ENCODE assay signal across 18 cellular contexts in the genomic region with DNA sequence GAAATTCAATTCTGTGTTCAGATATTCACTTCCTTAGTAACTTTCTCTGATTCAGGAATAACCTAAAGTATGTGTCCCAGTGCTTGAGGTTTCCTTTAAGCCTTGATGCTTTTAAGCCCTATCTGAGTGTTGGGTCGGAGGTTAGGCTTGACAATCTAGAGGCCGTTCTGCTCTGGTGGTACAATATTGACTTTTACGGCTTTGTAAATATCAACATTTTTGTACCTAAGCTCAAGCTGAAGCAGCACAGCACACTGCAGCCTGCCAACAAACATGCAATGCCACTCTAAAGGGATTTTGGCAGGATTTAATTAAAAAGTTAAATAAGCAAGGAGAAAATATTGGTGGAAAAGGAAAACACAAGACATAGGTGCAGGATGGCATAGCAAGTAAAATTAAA.
"Had no signal": no experiment of that assay in that cellular context is flagged by ENCODE, and none has a peak within 500 bp of the region (broad histone marks: within the 10 kb centered on the region; RNA-seq: fewer than 3 reads in every experiment).

No MANE protein-coding gene starts in this region.

- ATAC-seq: activated CD4-positive, CD25-positive, alpha-beta regulatory T cell treated with anti-CD3 and anti-CD28 coated beads, Interleukin-2, amount 50 U/mL, for 24 hours; activated T-cell treated with anti-CD3 and anti-CD28 coated beads, Interleukin-2, amount 50 U/mL, for 4 hours; effector memory CD8-positive, alpha-beta T cell; gastroesophageal sphincter; sciatic nerve; T-helper 17 cell had no signal

- H3K27me3 ChIP-seq: brain microvascular endothelial cell, gastroesophageal sphincter, upper lobe of left lung had no signal

- H3K4me3 Mint-ChIP-seq: activated naive CD8-positive, alpha-beta T cell; activated T-cell treated with anti-CD3 and anti-CD28 coated beads, Interleukin-2, amount 50 U/mL, for 4 hours; effector memory CD8-positive, alpha-beta T cell; T-helper 17 cell had no signal

- H3K27ac ChIP-seq: brain microvascular endothelial cell, gastroesophageal sphincter, prostate gland, upper lobe of left lung had no signal

- H3K27ac Mint-ChIP-seq: activated naive CD8-positive, alpha-beta T cell; effector memory CD8-positive, alpha-beta T cell; naive B cell; T-helper 17 cell had no signal

- H3K4me1 Mint-ChIP-seq: naive B cell, T-helper 17 cell had no signal

- H3K4me1 ChIP-seq: gastroesophageal sphincter, prostate gland, upper lobe of left lung had no signal

- H3K4me3 ChIP-seq: gastroesophageal sphincter, lung, prostate gland, upper lobe of left lung had no signal

- H3K36me3 ChIP-seq: brain microvascular endothelial cell, gastroesophageal sphincter, prostate gland, upper lobe of left lung had no signal

- DNase-seq: activated CD4-positive, alpha-beta T cell treated with anti-CD3 and anti-CD28 coated beads, Interleukin-2, amount 50 U/mL, for 48 hours; activated effector memory CD4-positive, alpha-beta T cell treated with anti-CD3 and anti-CD28 coated beads, Interleukin-2, amount 50 U/mL, for 16 hours; activated T-cell treated with anti-CD3 and anti-CD28 coated beads, Interleukin-2, amount 50 U/mL, for 4 hours; brain microvascular endothelial cell; effector memory CD8-positive, alpha-beta T cell; naive B cell; nucleus accumbens; stimulated activated CD4-positive, alpha-beta T cell treated with anti-CD3 and anti-CD28 coated beads, Interleukin-2, amount 100 ng/mL, for 24 hours; stimulated activated naive CD4-positive, alpha-beta T cell; substantia nigra; T-helper 17 cell; upper lobe of left lung had no signal

- H3K36me3 Mint-ChIP-seq: activated naive CD8-positive, alpha-beta T cell; naive B cell had no signal

- H3K9me3 Mint-ChIP-seq: activated T-cell treated with anti-CD3 and anti-CD28 coated beads, Interleukin-2, amount 50 U/mL, for 4 hours; naive B cell had no signal

- H3K27me3 Mint-ChIP-seq: activated naive CD8-positive, alpha-beta T cell; effector memory CD8-positive, alpha-beta T cell; naive B cell; T-helper 17 cell had no signal

- H3K9me3 ChIP-seq: gastroesophageal sphincter, prostate gland, upper lobe of left lung had no signal
